Comparison of ENCODE assay signal across 34 cellular contexts in the genomic region with DNA sequence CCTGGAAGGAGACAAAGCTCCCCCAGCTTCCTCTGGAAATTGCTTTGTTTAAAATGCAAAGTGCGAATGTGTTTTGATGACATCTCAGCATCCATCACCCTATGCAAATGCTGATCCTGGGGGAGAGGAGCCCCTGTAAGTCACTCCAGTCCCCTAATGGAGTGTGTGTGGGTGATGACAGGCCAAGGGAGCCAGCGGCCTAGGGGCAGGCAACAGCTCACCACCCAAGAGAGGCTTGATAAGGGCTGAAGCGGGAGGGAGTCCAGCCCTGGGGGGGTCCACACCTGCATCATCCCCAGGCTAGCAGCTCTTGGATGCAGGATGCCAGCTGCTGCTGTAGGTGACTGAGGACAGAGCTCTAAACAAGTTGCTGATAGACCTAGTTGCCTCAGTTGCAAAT.
"Had no signal": no experiment of that assay in that cellular context is flagged by ENCODE, and none has a peak within 500 bp of the region (broad histone marks: within the 10 kb centered on the region; RNA-seq: fewer than 3 reads in every experiment).

No MANE protein-coding gene starts in this region.

- H3K27ac ChIP-seq: ascending aorta, cardiac muscle cell, Peyer's patch, SJSA1 had no signal

- H3K9me3 ChIP-seq: ascending aorta, Peyer's patch, SJSA1, SK-N-SH had no signal

- H3K9me3 Mint-ChIP-seq: activated CD4-positive, alpha-beta T cell treated with anti-CD3 and anti-CD28 coated beads, Interleukin-2, amount 10 ng/mL, durations not matched to agents 7 days and 5 days; activated naive CD4-positive, alpha-beta T cell treated with anti-CD3 and anti-CD28 coated beads, Interleukin-2, amount 50 U/mL, for 24 hours; activated naive CD8-positive, alpha-beta T cell treated with anti-CD3 and anti-CD28 coated beads, Interleukin-2, amount 10 ng/mL, durations not matched to agents 7 days and 5 days; activated T-cell treated with anti-CD3 and anti-CD28 coated beads, Interleukin-2, amount 50 U/mL, for 24 hours; activated T-helper 2 cell treated with anti-CD3 and anti-CD28 coated beads, Interferon-gamma antibody, Interleukin-2, Interleukin-4, amounts not matched to agents 10 μg/mL and 5 μg/mL and 100 μg/mL, durations not matched to agents 14 hours and 24 hours and 36 hours; central memory CD8-positive, alpha-beta T cell; T-helper 1 cell treated with Interleukin-12 subunit alpha and Interleukin-12 subunit beta and Interleukin-4 antibody, amounts not matched to agents 30 μg/mL and 1 μg/mL, for 36 hours; T-helper 2 cell treated with Interferon-gamma antibody and Interleukin-4, amounts not matched to agents 5 μg/mL and 100 μg/mL, for 36 hours had no signal

- H3K36me3 Mint-ChIP-seq: activated naive CD4-positive, alpha-beta T cell treated with anti-CD3 and anti-CD28 coated beads, Interleukin-2, amount 50 U/mL, for 24 hours; activated naive CD8-positive, alpha-beta T cell treated with anti-CD3 and anti-CD28 coated beads, Interleukin-2, amount 10 ng/mL, durations not matched to agents 7 days and 5 days had no signal

- H3K4me3 ChIP-seq: ascending aorta, cardiac muscle cell, Peyer's patch, SJSA1 had no signal

- H3K27me3 ChIP-seq: ascending aorta, cardiac muscle cell, Peyer's patch, SJSA1 had no signal

- H3K36me3 ChIP-seq: ascending aorta, cardiac muscle cell, Peyer's patch, SJSA1 had no signal

- H3K4me2 ChIP-seq: SK-N-SH had no signal

- H3K4me3 Mint-ChIP-seq: activated CD4-positive, alpha-beta T cell treated with anti-CD3 and anti-CD28 coated beads for 36 hours; activated CD4-positive, alpha-beta T cell treated with anti-CD3 and anti-CD28 coated beads, Interleukin-2, amount 10 ng/mL, durations not matched to agents 7 days and 5 days; activated CD8-positive, alpha-beta T cell treated with anti-CD3 and anti-CD28 coated beads, Interleukin-2, amount 10 ng/mL, durations not matched to agents 7 days and 5 days; activated naive CD4-positive, alpha-beta T cell treated with anti-CD3 and anti-CD28 coated beads, Interleukin-2, amount 50 U/mL, for 24 hours; activated naive CD8-positive, alpha-beta T cell treated with anti-CD3 and anti-CD28 coated beads, Interleukin-2, amount 10 ng/mL, durations not matched to agents 7 days and 5 days; activated T-cell treated with anti-CD3 and anti-CD28 coated beads, Interleukin-2, amount 50 U/mL, for 24 hours; central memory CD8-positive, alpha-beta T cell; T-helper 1 cell treated with Interleukin-12 subunit alpha and Interleukin-12 subunit beta and Interleukin-4 antibody, amounts not matched to agents 30 μg/mL and 1 μg/mL, for 36 hours; T-helper 2 cell treated with Interferon-gamma antibody and Interleukin-4, amounts not matched to agents 5 μg/mL and 100 μg/mL, for 36 hours had no signal

- ATAC-seq: activated CD4-positive, alpha-beta T cell treated with anti-CD3 and anti-CD28 coated beads for 36 hours; activated CD4-positive, CD25-positive, alpha-beta regulatory T cell treated with anti-CD3 and anti-CD28 coated beads, Interleukin-2, amount 50 U/mL, for 24 hours; activated CD8-positive, alpha-beta T cell treated with anti-CD3 and anti-CD28 coated beads, Interleukin-2, amount 10 ng/mL, durations not matched to agents 7 days and 5 days; PC-3 had no signal

- H3K9ac ChIP-seq: SK-N-SH had no signal

- H3K27ac Mint-ChIP-seq: activated CD4-positive, alpha-beta T cell treated with anti-CD3 and anti-CD28 coated beads for 36 hours; activated CD4-positive, alpha-beta T cell treated with anti-CD3 and anti-CD28 coated beads, Interleukin-2, amount 10 ng/mL, durations not matched to agents 7 days and 5 days; activated CD8-positive, alpha-beta T cell treated with anti-CD3 and anti-CD28 coated beads, Interleukin-2, amount 10 ng/mL, durations not matched to agents 7 days and 5 days; activated naive CD4-positive, alpha-beta T cell treated with anti-CD3 and anti-CD28 coated beads, Interleukin-2, amount 50 U/mL, for 24 hours; activated naive CD8-positive, alpha-beta T cell treated with anti-CD3 and anti-CD28 coated beads, Interleukin-2, amount 10 ng/mL, durations not matched to agents 7 days and 5 days; activated T-cell treated with anti-CD3 and anti-CD28 coated beads, Interleukin-2, amount 50 U/mL, for 24 hours; activated T-helper 2 cell treated with anti-CD3 and anti-CD28 coated beads, Interferon-gamma antibody, Interleukin-2, Interleukin-4, amounts not matched to agents 10 μg/mL and 5 μg/mL and 100 μg/mL, durations not matched to agents 14 hours and 24 hours and 36 hours; T-helper 1 cell treated with Interleukin-12 subunit alpha and Interleukin-12 subunit beta and Interleukin-4 antibody, amounts not matched to agents 30 μg/mL and 1 μg/mL, for 36 hours; T-helper 2 cell treated with Interferon-gamma antibody and Interleukin-4, amounts not matched to agents 5 μg/mL and 100 μg/mL, for 36 hours had no signal

- H3K4me1 Mint-ChIP-seq: activated CD4-positive, alpha-beta T cell treated with anti-CD3 and anti-CD28 coated beads for 36 hours; activated CD4-positive, alpha-beta T cell treated with anti-CD3 and anti-CD28 coated beads, Interleukin-2, amount 10 ng/mL, durations not matched to agents 7 days and 5 days; activated naive CD4-positive, alpha-beta T cell treated with anti-CD3 and anti-CD28 coated beads, Interleukin-2, amount 50 U/mL, for 24 hours; activated naive CD8-positive, alpha-beta T cell treated with anti-CD3 and anti-CD28 coated beads, Interleukin-2, amount 10 ng/mL, durations not matched to agents 7 days and 5 days; central memory CD8-positive, alpha-beta T cell had no signal

- H3K4me1 ChIP-seq: ascending aorta, Peyer's patch, SJSA1 had no signal

- DNase-seq: activated CD4-positive, alpha-beta T cell treated with anti-CD3 and anti-CD28 coated beads for 36 hours; activated CD4-positive, alpha-beta T cell treated with anti-CD3 and anti-CD28 coated beads, Interleukin-2, amount 10 ng/mL, durations not matched to agents 7 days and 5 days; activated CD4-positive, alpha-beta T cell treated with anti-CD3 and anti-CD28 coated beads, Interleukin-2, amount 50 U/mL, for 48 hours; activated CD8-positive, alpha-beta T cell treated with anti-CD3 and anti-CD28 coated beads, Interleukin-2, amount 10 ng/mL, durations not matched to agents 7 days and 5 days; activated gamma-delta T cell; activated naive CD4-positive, alpha-beta T cell treated with Interleukin-2 at 50 U/mL for 16 hours; activated naive CD8-positive, alpha-beta T cell treated with anti-CD3 and anti-CD28 coated beads, Interleukin-2, amount 10 ng/mL, durations not matched to agents 7 days and 5 days; activated T-cell treated with anti-CD3 and anti-CD28 coated beads, Interleukin-2, amount 50 U/mL, for 24 hours; amygdala; Karpas-422; NCI-H1092; NCI-H1417; NCI-H146; NCI-H187; NCI-H2029 treated with DMSO at 0.1 percent for 48 hours; NCI-H2107; NCI-H2171; NCI-H510A; NCI-H748 treated with DMSO at 0.1 percent for 48 hours; NK-92 treated with Interleukin-12 subunit alpha and Interleukin-12 subunit beta, amount 100 ng/mL, for 24 hours; PC-3; Peyer's patch; RPMI8226; SHP77 treated with DMSO at 0.1 percent for 48 hours; SK-N-SH had no signal
